ENCODE assay signal across 26 cellular contexts in genomic region chr7:119908948-119909347, GRCh38.
"Had no signal": no experiment of that assay in that cellular context is flagged by ENCODE, and none has a peak within 500 bp of the region (broad histone marks: within the 10 kb centered on the region; RNA-seq: fewer than 3 reads in every experiment).

No MANE protein-coding gene starts in this region.

- DNase-seq: naive thymus-derived CD4-positive, alpha-beta T cell; natural killer cell; occipital lobe; ovary; posterior cingulate gyrus; psoas muscle; right cardiac atrium; right lobe of liver; sigmoid colon; small intestine; stimulated activated CD4-positive, alpha-beta T cell treated with anti-CD3 and anti-CD28 coated beads, Interleukin-15, amount 100 ng/mL, for 24 hours; stimulated activated CD4-positive, alpha-beta T cell treated with anti-CD3 and anti-CD28 coated beads, Interleukin-4, amount 100 ng/mL, for 1 hour; stimulated activated CD4-positive, alpha-beta T cell treated with anti-CD3 and anti-CD28 coated beads, Interleukin-4, amount 100 ng/mL, for 4 hours; stimulated activated CD8-positive, alpha-beta memory T cell treated with anti-CD3 and anti-CD28 coated beads, Interleukin-4, amount 100 ng/mL, for 48 hours; stimulated activated naive CD4-positive, alpha-beta T cell; stimulated activated naive CD8-positive, alpha-beta T cell treated with anti-CD3 and anti-CD28 coated beads, Interleukin-15, amount 100 ng/mL, for 72 hours; stimulated activated naive CD8-positive, alpha-beta T cell treated with anti-CD3 and anti-CD28 coated beads, Interleukin-15, Interleukin-2, amounts not matched to agents 100 U/mL and 50 U/mL, for 24 hours; substantia nigra; testis; tibial artery; trophoblast cell; upper lobe of left lung had no signal

- H3K27me3 ChIP-seq: neural progenitor cell, ovary, right lobe of liver, sigmoid colon, suprapubic skin, testis, tibial artery, upper lobe of left lung, vagina had no signal

- H3K36me3 ChIP-seq: neural progenitor cell, ovary, right lobe of liver, sigmoid colon, suprapubic skin, tibial artery, upper lobe of left lung, vagina had no signal

- H3K9me3 ChIP-seq: ovary, right lobe of liver, sigmoid colon, suprapubic skin, testis, tibial artery, vagina had no signal

- H3K4me1 ChIP-seq: neural progenitor cell, parathyroid adenoma, psoas muscle, right lobe of liver, sigmoid colon, suprapubic skin, testis, tibial artery, upper lobe of left lung, vagina had no signal

- H3K4me3 ChIP-seq: neural progenitor cell, ovary, psoas muscle, right lobe of liver, sigmoid colon, suprapubic skin, testis, tibial artery, upper lobe of left lung, vagina had no signal

- H3K27ac ChIP-seq: neural progenitor cell, ovary, parathyroid adenoma, psoas muscle, right lobe of liver, sigmoid colon, suprapubic skin, testis, tibial artery, upper lobe of left lung, vagina had no signal
